In the genomic region with DNA sequence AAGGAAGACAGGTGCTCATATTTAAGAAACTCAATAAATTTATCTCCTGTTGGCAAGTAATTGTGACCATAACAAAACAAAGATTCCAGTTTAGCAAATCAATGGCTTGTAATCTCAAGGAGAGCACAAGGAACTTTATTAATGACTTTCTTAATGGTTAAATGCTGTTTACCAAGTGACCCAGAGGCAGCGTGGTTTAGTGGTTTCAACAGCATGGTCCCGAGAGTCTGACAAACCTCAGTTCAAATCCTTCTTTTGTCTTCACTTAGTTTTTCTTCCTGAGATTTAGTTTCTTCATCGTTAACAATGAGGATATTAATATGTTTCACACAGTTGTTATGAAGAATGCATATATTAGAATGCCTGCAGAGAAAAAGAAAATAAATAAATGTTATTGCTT, we compare ENCODE assay signal across 25 cellular contexts.
A peak's percentile ranks its signal among the peaks of the same experiment; 100 is the strongest.
DNase-seq lines count a peak whose midpoint lies in the region; ATAC-seq, FAIRE-seq and TF ChIP-seq lines count a peak whose summit lies in the region.
"Had no signal": no experiment of that assay in that cellular context is flagged by ENCODE, and none has a peak within 500 bp of the region (broad histone marks: within the 10 kb centered on the region; RNA-seq: fewer than 3 reads in every experiment).

No MANE protein-coding gene starts in this region.

- intact Hi-C loops in GM12878 (cut with micrococcal nuclease; ENCODE audit: unreplicated experiment), result no loop called here

- peak; percentile 52 for DNase-seq in MM.1S
- DNase-seq in GM12878 (ENCODE audit: low read depth, low spot score), result no peak
- DNase-seq in progenitor cell of endocrine pancreas (ENCODE audit: low spot score, unreplicated experiment), result no peak
- no peak for DNase-seq in anterior cingulate cortex (lab: John Stamatoyannopoulos, UW)
- no peak for DNase-seq in activated effector memory CD4-positive, alpha-beta T cell treated with anti-CD3 and anti-CD28 coated beads, Interleukin-2, amount 50 U/mL, for 16 hours
- no peak for DNase-seq in DMS114 treated with DMSO at 0.1 percent for 48 hours (lab: John Stamatoyannopoulos, UW; ENCODE audit: unreplicated experiment)
- no peak for DNase-seq in NCI-H1105 treated with DMSO at 0.1 percent for 48 hours (lab: John Stamatoyannopoulos, UW)
- DNase-seq: 8988T; ACHN; BE2C; C1 segment of cervical spinal cord; CD4-positive, alpha-beta memory T cell; CD4-positive, CD25-positive, alpha-beta regulatory T cell; CD8-positive, alpha-beta memory T cell; COR-L47; DMS 273 treated with DMSO at 0.1 percent for 48 hours; DMS79 treated with DMSO at 0.1 percent for 48 hours; GF-D8 had no signal

- TF ChIP-seq CTCF in KMS-11 (conservative IDR thresholded peaks at IDR 0.05; ENCODE audit: low read depth, low read length) (no peak), MM.1S (IDR thresholded peaks at IDR 0.05; ENCODE audit: low read length) (no peak), GM12878 (IDR thresholded peaks at IDR 0.05 in 2 of 3, conservative IDR thresholded peaks at IDR 0.05 in 1 of 3; ENCODE audit: control insufficient read depth in 2 of 3, extremely low read depth in 1 of 3, insufficient read depth in 1 of 3, low read depth in 3 of 3, low read length in 3 of 3) (no peak), progenitor cell of endocrine pancreas (IDR thresholded peaks at IDR 0.05; ENCODE audit: unreplicated experiment) (no peak)

- H3K9me3 ChIP-seq in MM.1S (replicated peaks; ENCODE audit: insufficient read depth, low read length) (no peaks in the 10 kb centered on the region), GM12878 (replicated peaks; ENCODE audit: control insufficient read depth, insufficient read depth, low read length) (no peaks in the 10 kb centered on the region; the same call in 1 of the 3 replicates)
- H3K9me3 ChIP-seq: BE2C had no signal

- peaks cover 18% of the 10 kb centered on the region for H3K4me1 ChIP-seq in KMS-11 (ENCODE audit: low read depth, poor library complexity, severe bottlenecking)
- H3K4me1 ChIP-seq in MM.1S (ENCODE audit: low read length), result no peaks in the 10 kb centered on the region
- no peaks in the 10 kb centered on the region for H3K4me1 ChIP-seq in GM12878 (ENCODE audit: control insufficient read depth, insufficient read depth, low read length)
- H3K4me1 ChIP-seq: BE2C, BLaER1 had no signal

- SMC1A ChIA-PET in GM12878 (lab: Charles Lee; ENCODE audit: uncharacterized antibody, unreplicated experiment), result interaction anchor here (1.4 kb wide), 1 partner anchor 267 kb away, joined by 4 read pairs; no protein-coding TSS in a partner anchor

- H3K79me2 ChIP-seq in KMS-11 (ENCODE audit: insufficient read depth, low read depth) (no peaks in the 10 kb centered on the region), MM.1S (ENCODE audit: low read length) (no peaks in the 10 kb centered on the region), GM12878 (ENCODE audit: control insufficient read depth, insufficient read depth, low read length) (no peaks in the 10 kb centered on the region)

- in situ Hi-C loops in GM12878 (cut with MboI), result no loop called here

- no peak for TF ChIP-seq RAD21 in GM12878 (IDR thresholded peaks at IDR 0.05; ENCODE audit: insufficient read depth, low read depth, low read length)

- H3K4me1 Mint-ChIP-seq in progenitor cell of endocrine pancreas (ENCODE audit: low read depth), result peaks cover 28% of the 10 kb centered on the region
- H3K4me1 Mint-ChIP-seq: CD14-positive monocyte; CD4-positive, alpha-beta memory T cell; CD4-positive, CD25-positive, alpha-beta regulatory T cell; CD8-positive, alpha-beta memory T cell had no signal

- H3K27ac Mint-ChIP-seq in progenitor cell of endocrine pancreas, result peak overlapping the region; percentile 35
- H3K27ac Mint-ChIP-seq: CD14-positive monocyte; CD4-positive, alpha-beta memory T cell; CD8-positive, alpha-beta memory T cell had no signal

- H3K9ac ChIP-seq in KMS-11, result no peak overlapping the region
- H3K9ac ChIP-seq in MM.1S (ENCODE audit: low read length), result no peak overlapping the region
- H3K9ac ChIP-seq in GM12878 (ENCODE audit: control insufficient read depth, insufficient read depth, low read length), result no peak overlapping the region
- H3K9ac ChIP-seq: BLaER1 had no signal

- H3K4me3 ChIP-seq in KMS-11 (IDR thresholded peaks at IDR 0.05; ENCODE audit: insufficient read depth, low read depth, low read length), result no peak overlapping the region
- no peak overlapping the region for H3K4me3 ChIP-seq in MM.1S (ENCODE audit: low read length)
- no peak overlapping the region for H3K4me3 ChIP-seq in GM12878
- H3K4me3 ChIP-seq: BLaER1 had no signal

- H2AFZ ChIP-seq in KMS-11 (ENCODE audit: low read depth), result peak overlapping the region; percentile 2; the same call in 1 of the 2 replicates
- H2AFZ ChIP-seq in MM.1S (ENCODE audit: low read length), result no peak overlapping the region
- no peak overlapping the region for H2AFZ ChIP-seq in GM12878 (ENCODE audit: control insufficient read depth, low read depth, low read length)

- RAD21 ChIA-PET in GM12878 (lab: Charles Lee; ENCODE audit: unreplicated experiment), result no interaction called here

- no peaks in the 10 kb centered on the region for H3F3A ChIP-seq in MM.1S (ENCODE audit: insufficient read depth, low read length)

- no peak overlapping the region for H3K4me3 Mint-ChIP-seq in progenitor cell of endocrine pancreas (ENCODE audit: low read depth)
- H3K4me3 Mint-ChIP-seq: CD14-positive monocyte; CD4-positive, alpha-beta memory T cell; CD4-positive, CD25-positive, alpha-beta regulatory T cell; CD8-positive, alpha-beta memory T cell had no signal

- 2% methylated on average over 3 of the region's 3 CpGs for WGBS in GM12878 (ENCODE audit: insufficient coverage, insufficient replicate concordance, low lambda C conversion rate, missing lambda C conversion rate)

- H4K20me1 ChIP-seq in KMS-11 (ENCODE audit: insufficient read depth) (no peaks in the 10 kb centered on the region), MM.1S (ENCODE audit: insufficient read depth, low read length) (no peaks in the 10 kb centered on the region), GM12878 (ENCODE audit: control insufficient read depth, insufficient read depth) (no peaks in the 10 kb centered on the region)
- H4K20me1 ChIP-seq: BLaER1 had no signal

- no peak for TF ChIP-seq EP300 in GM12878 (IDR thresholded peaks at IDR 0.05; ENCODE audit: borderline replicate concordance in 1 of 2, control insufficient read depth in 1 of 2, low read depth in 2 of 2, low read length in 2 of 2)

- peaks cover 2% of the 10 kb centered on the region for H3K36me3 Mint-ChIP-seq in progenitor cell of endocrine pancreas (ENCODE audit: insufficient read depth)
- H3K36me3 Mint-ChIP-seq: CD14-positive monocyte; CD4-positive, alpha-beta memory T cell; CD4-positive, CD25-positive, alpha-beta regulatory T cell; CD8-positive, alpha-beta memory T cell had no signal

- peaks cover 4% of the 10 kb centered on the region for H3K9me3 Mint-ChIP-seq in progenitor cell of endocrine pancreas (ENCODE audit: low read depth)

- H3K4me2 ChIP-seq in KMS-11 (peak overlapping the region; percentile 29), MM.1S (ENCODE audit: low read depth, low read length) (no peak overlapping the region), GM12878 (ENCODE audit: control insufficient read depth, insufficient read depth) (no peak overlapping the region)
- H3K4me2 ChIP-seq: BLaER1 had no signal

- POLR2A ChIA-PET in GM12878 (lab: Charles Lee), result no interaction called here

- no peak overlapping the region for H3K27ac ChIP-seq in KMS-11
- H3K27ac ChIP-seq in MM.1S (ENCODE audit: low read length), result no peak overlapping the region
- H3K27ac ChIP-seq in GM12878 (ENCODE audit: control insufficient read depth, insufficient read depth), result no peak overlapping the region
- H3K27ac ChIP-seq: BLaER1 had no signal

- H3K36me3 ChIP-seq in KMS-11 (ENCODE audit: insufficient read depth) (no peaks in the 10 kb centered on the region), MM.1S (replicated peaks; ENCODE audit: insufficient read depth, low read length) (no peaks in the 10 kb centered on the region), GM12878 (ENCODE audit: control insufficient read depth in 2 of 2, insufficient read depth in 2 of 2, low read length in 1 of 2) (no peaks in the 10 kb centered on the region)
- H3K36me3 ChIP-seq: BE2C, BLaER1 had no signal

- no peak for ATAC-seq in GM12878

- no peaks in the 10 kb centered on the region for H3K27me3 ChIP-seq in KMS-11 (ENCODE audit: insufficient read depth, low read depth)
- no peaks in the 10 kb centered on the region for H3K27me3 ChIP-seq in MM.1S (replicated peaks; ENCODE audit: insufficient read depth, low read length)
- no peaks in the 10 kb centered on the region for H3K27me3 ChIP-seq in GM12878 (replicated peaks in 1 of 2; ENCODE audit: control insufficient read depth in 2 of 2, insufficient read depth in 2 of 2, low read length in 1 of 2)
- H3K27me3 ChIP-seq: BE2C, BLaER1 had no signal

- BruUV-seq in GM12878 (replicated peaks; lab: Mats Ljungman, UMichigan), result no TSS peak

- CTCF ChIA-PET in GM12878 (lab: Yijun Ruan, JAX), result no interaction called here

- H3K9me2 ChIP-seq in MM.1S (replicated peaks; ENCODE audit: insufficient read depth, low read length), result no peaks in the 10 kb centered on the region

- no peak for FAIRE-seq in GM12878 (lab: Jason Lieb, UNC)
- FAIRE-seq: A204.1, G401.6, GM12892, GM18507 had no signal

- no peak for TF ChIP-seq POLR2A in GM12878 (IDR thresholded peaks at IDR 0.05; ENCODE audit: low read depth, low read length)

- no peaks in the 10 kb centered on the region for H3K27me3 Mint-ChIP-seq in progenitor cell of endocrine pancreas
- H3K27me3 Mint-ChIP-seq: CD4-positive, CD25-positive, alpha-beta regulatory T cell had no signal

TF ChIP-seq in GM12878, 131 proteins besides CTCF, POLR2A, EP300 and RAD21:
- TF ChIP-seq ETV6 (conservative IDR thresholded peaks at IDR 0.05 in 1 of 2, IDR thresholded peaks at IDR 0.05 in 1 of 2; ENCODE audit: borderline replicate concordance in 1 of 2, low read depth in 1 of 2), result no peak
- no peak for TF ChIP-seq TAF1 (IDR thresholded peaks at IDR 0.05; ENCODE audit: borderline replicate concordance, low read depth, low read length)
- no peak for TF ChIP-seq BCL11A (IDR thresholded peaks at IDR 0.05; ENCODE audit: low read depth, low read length)
- TF ChIP-seq RUNX3 (IDR thresholded peaks at IDR 0.05; ENCODE audit: low read length), result peak; percentile 68
- TF ChIP-seq IRF4 (IDR thresholded peaks at IDR 0.05; ENCODE audit: low read depth, low read length), result no peak
